Comparison of ENCODE assay signal across 5 cellular contexts in the genomic region with DNA sequence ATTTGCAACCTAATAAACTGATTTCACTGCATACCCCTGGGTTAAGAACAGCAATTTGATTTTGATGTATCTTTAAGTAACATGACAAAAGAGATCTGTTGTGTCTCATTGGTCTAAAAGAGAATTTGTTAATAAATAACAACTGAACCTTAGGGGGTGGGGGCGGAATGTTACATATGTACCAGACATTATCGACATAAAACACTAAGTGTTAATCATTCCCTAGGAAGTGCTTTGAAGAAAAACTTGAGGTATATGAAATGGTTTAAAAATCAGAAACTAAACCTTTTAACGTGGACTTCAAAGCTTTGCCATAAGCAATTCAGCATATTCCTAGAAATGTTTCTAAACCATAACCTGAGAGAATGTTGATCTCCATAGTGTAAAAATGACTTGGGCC.
DNase-seq lines count a peak whose midpoint lies in the region; ATAC-seq, FAIRE-seq and TF ChIP-seq lines count a peak whose summit lies in the region.
"Not testable (repeated sequence)": the region's sequence is repeated elsewhere in the genome, so short reads cannot be mapped to it uniquely, and the experiment has no call there.

No MANE protein-coding gene starts in this region.

- ATAC-seq in HepG2 = not testable (repeated sequence)

- TF ChIP-seq RAD21 in HepG2 (CRISPR knock-in tag; IDR thresholded peaks at IDR 0.05) = not testable (repeated sequence)

- not testable (repeated sequence) for H3K9me2 ChIP-seq in hepatocyte (replicated peaks; ENCODE audit: insufficient read depth)

- TF ChIP-seq EP300 in HepG2 (IDR thresholded peaks at IDR 0.05; ENCODE audit: low read depth in 2 of 2, low read length in 2 of 2); HepG2 (CRISPR knock-in tag; IDR thresholded peaks at IDR 0.05; ENCODE audit: borderline replicate concordance): not testable (repeated sequence)

- not testable (repeated sequence) for FAIRE-seq in HepG2 (lab: Jason Lieb, UNC); small intestine (lab: Jason Lieb, UNC)

- not testable (repeated sequence) for H3K4me3 Mint-ChIP-seq in Caco-2 (ENCODE audit: unreplicated experiment); nephron

- not testable (repeated sequence) for TF ChIP-seq POLR2A in HepG2 (IDR thresholded peaks at IDR 0.05; ENCODE audit: insufficient read depth in 1 of 2, low read depth in 2 of 2, low read length in 2 of 2)

- H3K27ac Mint-ChIP-seq in Caco-2 (ENCODE audit: unreplicated experiment) = peak overlapping the region; percentile 77
- peak overlapping the region; percentile 85 to 96 (median 87) for H3K27ac Mint-ChIP-seq in nephron

- TF ChIP-seq CTCF in Caco-2 (IDR thresholded peaks at IDR 0.05; ENCODE audit: insufficient read depth in 1 of 2, low read depth in 1 of 2, low read length in 1 of 2, severe bottlenecking in 1 of 2, unreplicated experiment in 1 of 2); hepatocyte (IDR thresholded peaks at IDR 0.05; ENCODE audit: poor library complexity); HepG2 (CRISPR knock-in tag; IDR thresholded peaks at IDR 0.05); nephron (IDR thresholded peaks at IDR 0.05; ENCODE audit: unreplicated experiment in 3 of 3): not testable (repeated sequence)

- peak overlapping the region; percentile 21 for H3K27ac ChIP-seq in hepatocyte
- H3K27ac ChIP-seq in HepG2 (ENCODE audit: extremely low read length, insufficient read depth, low read length); small intestine (ENCODE audit: low read depth in 1 of 2, low read length in 1 of 2): not testable (repeated sequence)

- H3K27me3 ChIP-seq in Caco-2 (replicated peaks; ENCODE audit: control insufficient read depth, insufficient read depth, low read length); hepatocyte; HepG2 (ENCODE audit: control insufficient read depth in 1 of 2, insufficient read depth in 2 of 2, low read length in 2 of 2); small intestine (ENCODE audit: control insufficient read depth in 2 of 2, insufficient read depth in 2 of 2, low read length in 2 of 2): not testable (repeated sequence)

- not testable (repeated sequence) for H3K9me3 Mint-ChIP-seq in Caco-2 (ENCODE audit: unreplicated experiment); nephron

- H3K9me3 ChIP-seq in Caco-2; hepatocyte (ENCODE audit: low read depth); HepG2 (ENCODE audit: low read length); small intestine (ENCODE audit: control insufficient read depth, low read depth): not testable (repeated sequence)

- H3K36me3 ChIP-seq in Caco-2 (ENCODE audit: control insufficient read depth, insufficient read depth, low read length); hepatocyte (replicated peaks; ENCODE audit: insufficient read depth, low read depth); HepG2 (replicated peaks in 1 of 2; ENCODE audit: control insufficient read depth in 1 of 2, insufficient read depth in 2 of 2, low read length in 2 of 2); small intestine (ENCODE audit: control insufficient read depth in 2 of 2, insufficient read depth in 2 of 2, low read length in 2 of 2): not testable (repeated sequence)

- H3K4me1 Mint-ChIP-seq in Caco-2 (ENCODE audit: low read depth, unreplicated experiment) = peaks cover 26% of the 10 kb centered on the region
- H3K4me1 Mint-ChIP-seq in nephron = not testable (repeated sequence)

- not testable (repeated sequence) for H3K36me3 Mint-ChIP-seq in Caco-2 (ENCODE audit: insufficient read depth, unreplicated experiment); nephron (ENCODE audit: low read depth)

- H2AFZ ChIP-seq in hepatocyte; HepG2 (ENCODE audit: low read length): not testable (repeated sequence)

- WGBS in hepatocyte (ENCODE audit: low lambda C conversion rate, missing lambda C conversion rate) = 55% methylated on average over 3 of the region's 3 CpGs
- 2% methylated on average over 3 of the region's 3 CpGs for WGBS in HepG2 (ENCODE audit: low lambda C conversion rate)
- WGBS in small intestine, 3 donors = 19 to 59% (median 43%) methylated on average over 3 of the region's 3 CpGs

- H3K79me2 ChIP-seq in hepatocyte; HepG2 (ENCODE audit: insufficient read depth, low read length): not testable (repeated sequence)

- H3K9ac ChIP-seq in HepG2 (ENCODE audit: insufficient read depth, low read depth, low read length) = not testable (repeated sequence)

- not testable (repeated sequence) for H3K4me3 ChIP-seq in Caco-2 (ENCODE audit: low read depth, low read length); hepatocyte; HepG2 (replicated peaks in 1 of 3; ENCODE audit: insufficient read depth in 1 of 3, low read depth in 2 of 3, low read length in 3 of 3); small intestine (ENCODE audit: low read depth in 1 of 2, low read length in 2 of 2)

- H4K20me1 ChIP-seq in hepatocyte (ENCODE audit: insufficient read depth, poor library complexity, severe bottlenecking); HepG2 (ENCODE audit: insufficient read depth, low read length): not testable (repeated sequence)

- POLR2A ChIA-PET in Caco-2 (lab: Charles Lee); HepG2 (lab: Yijun Ruan, JAX): not testable (repeated sequence)

- not testable (repeated sequence) for H3K27me3 Mint-ChIP-seq in Caco-2 (ENCODE audit: insufficient read depth, unreplicated experiment); nephron (ENCODE audit: low read depth)

- DNase-seq in Caco-2 = peak in 1 of 2 experiments; percentile 12
- DNase-seq in hepatocyte (ENCODE audit: low spot score) = peak; percentile 11
- not testable (repeated sequence) for DNase-seq in HepG2 (ENCODE audit: low spot score)
- DNase-seq in small intestine = peak; percentile 39

- peaks cover 13% of the 10 kb centered on the region for H3K4me1 ChIP-seq in Caco-2
- H3K4me1 ChIP-seq in hepatocyte (ENCODE audit: insufficient read depth); small intestine (ENCODE audit: control insufficient read depth in 2 of 2, insufficient read depth in 1 of 2, low read depth in 1 of 2, low read length in 1 of 2): not testable (repeated sequence)
- peaks cover 11% of the 10 kb centered on the region for H3K4me1 ChIP-seq in HepG2 (ENCODE audit: insufficient read depth, low read length)

- peak overlapping the region; percentile 36 for H3K4me2 ChIP-seq in hepatocyte
- H3K4me2 ChIP-seq in HepG2 (ENCODE audit: low read depth, low read length) = not testable (repeated sequence)

- not testable (repeated sequence) for BruUV-seq in Caco-2 (replicated peaks; lab: Mats Ljungman, UMichigan); HepG2 (replicated peaks; lab: Mats Ljungman, UMichigan)

- in situ Hi-C loops in HepG2 (cut with HindIII; ENCODE audit: extremely low pct_ligation_motif_present, low pct_unique_long_range_greater_than_20kb) = not testable (repeated sequence)

- intact Hi-C loops in Caco-2 (cut with micrococcal nuclease; ENCODE audit: unreplicated experiment); HepG2 (cut with micrococcal nuclease; ENCODE audit: unreplicated experiment): not testable (repeated sequence)

- CTCF ChIA-PET in Caco-2 (lab: Charles Lee); HepG2 (lab: Yijun Ruan, JAX; ENCODE audit: low intra/inter-chr PET ratio, low total read pairs): not testable (repeated sequence)

TF ChIP-seq in HepG2, 621 proteins besides CTCF, POLR2A, EP300 and RAD21 (continues in another document):
- TF ChIP-seq, protein P1, sequence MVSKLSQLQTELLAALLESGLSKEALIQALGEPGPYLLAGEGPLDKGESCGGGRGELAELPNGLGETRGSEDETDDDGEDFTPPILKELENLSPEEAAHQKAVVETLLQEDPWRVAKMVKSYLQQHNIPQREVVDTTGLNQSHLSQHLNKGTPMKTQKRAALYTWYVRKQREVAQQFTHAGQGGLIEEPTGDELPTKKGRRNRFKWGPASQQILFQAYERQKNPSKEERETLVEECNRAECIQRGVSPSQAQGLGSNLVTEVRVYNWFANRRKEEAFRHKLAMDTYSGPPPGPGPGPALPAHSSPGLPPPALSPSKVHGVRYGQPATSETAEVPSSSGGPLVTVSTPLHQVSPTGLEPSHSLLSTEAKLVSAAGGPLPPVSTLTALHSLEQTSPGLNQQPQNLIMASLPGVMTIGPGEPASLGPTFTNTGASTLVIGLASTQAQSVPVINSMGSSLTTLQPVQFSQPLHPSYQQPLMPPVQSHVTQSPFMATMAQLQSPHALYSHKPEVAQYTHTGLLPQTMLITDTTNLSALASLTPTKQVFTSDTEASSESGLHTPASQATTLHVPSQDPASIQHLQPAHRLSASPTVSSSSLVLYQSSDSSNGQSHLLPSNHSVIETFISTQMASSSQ (IDR thresholded peaks at IDR 0.05; ENCODE audit: low read depth) = peak; percentile 83
- TF ChIP-seq, protein P1 (CRISPR knock-in tag; IDR thresholded peaks at IDR 0.05; ENCODE audit: borderline replicate concordance) = not testable (repeated sequence)
- TF ChIP-seq TCF7 (IDR thresholded peaks at IDR 0.05; ENCODE audit: low read depth) (peak; percentile 56), RARA (CRISPR knock-in tag; IDR thresholded peaks at IDR 0.05) (0 out of 2 replicates have a peak, but pooled peaks have one; percentile 11)
